In genomic region chr4:113028074-113028473, GRCh38 we compare ENCODE assay signal across 15 cellular contexts. TPM values are rescaled to one million over a fixed set of nuclear protein-coding genes. Genes with fewer than 3 reads are reported as not detected.
A peak's percentile ranks its signal among the peaks of the same experiment; 100 is the strongest.
DNase-seq lines count a peak whose midpoint lies in the region; ATAC-seq and TF ChIP-seq lines count a peak whose summit lies in the region.
"Had no signal": no experiment of that assay in that cellular context is flagged by ENCODE, and none has a peak within 500 bp of the region (broad histone marks: within the 10 kb centered on the region; RNA-seq: fewer than 3 reads in every experiment).

No MANE protein-coding gene starts in this region.

- peaks cover 16 to 36% of the 10 kb centered on the region in 2 experiments for H3K4me1 Mint-ChIP-seq in H9
- peaks cover 42% of the 10 kb centered on the region for H3K4me1 Mint-ChIP-seq in glutamatergic neuron (ENCODE audit: low read depth, unreplicated experiment)
- no peaks in the 10 kb centered on the region for H3K4me1 Mint-ChIP-seq in T-cell
- no peaks in the 10 kb centered on the region for H3K4me1 Mint-ChIP-seq in effector memory CD8-positive, alpha-beta T cell (ENCODE audit: low read depth in 2 of 2)
- H3K4me1 Mint-ChIP-seq: CD4-positive, alpha-beta memory T cell; IgD-negative memory B cell had no signal

- no peaks in the 10 kb centered on the region for H4K20me1 ChIP-seq in H9 (ENCODE audit: control insufficient read depth, insufficient read depth, insufficient read length)

- no peak overlapping the region for H3K27ac ChIP-seq in H9 (ENCODE audit: insufficient read length, low read depth, low read length)
- H3K27ac ChIP-seq in right lobe of liver, result no peak overlapping the region
- no peak overlapping the region for H3K27ac ChIP-seq in brain microvascular endothelial cell
- H3K27ac ChIP-seq: C4-2B had no signal

- POLR2A ChIA-PET in T-cell (lab: Charles Lee), result no interaction called here

- no peak overlapping the region for H3K4me2 ChIP-seq in H9 (ENCODE audit: insufficient read depth, insufficient read length, low read length)

- no peak overlapping the region for H2AK5ac ChIP-seq in H9 (ENCODE audit: insufficient read length, low read length)

- H3K4ac ChIP-seq in H9 (ENCODE audit: low read depth, low read length), result no peak overlapping the region

- TF ChIP-seq POLR2A in right lobe of liver (IDR thresholded peaks at IDR 0.05), result no peak

- H3K27me3 Mint-ChIP-seq in H9 (ENCODE audit: low read depth) (no peaks in the 10 kb centered on the region), glutamatergic neuron (ENCODE audit: unreplicated experiment) (peaks cover 6% of the 10 kb centered on the region), T-cell (peaks cover 2 to 10% of the 10 kb centered on the region in 2 donors)
- no peaks in the 10 kb centered on the region for H3K27me3 Mint-ChIP-seq in effector memory CD8-positive, alpha-beta T cell
- H3K27me3 Mint-ChIP-seq: IgD-negative memory B cell had no signal

- H3K18ac ChIP-seq in H9 (ENCODE audit: insufficient read length, low read depth, low read length), result no peak overlapping the region

- H3K56ac ChIP-seq in H9 (ENCODE audit: insufficient read length, low read depth, low read length), result no peak overlapping the region

- H3K4me3 ChIP-seq in right lobe of liver, result no peak overlapping the region
- H3K4me3 ChIP-seq in brain microvascular endothelial cell (ENCODE audit: low read depth, low read length), result no peak overlapping the region

- intact Hi-C loops in right lobe of liver (cut with DNase I), result no loop called here

- no peak overlapping the region for H4K5ac ChIP-seq in H9 (ENCODE audit: insufficient read length, low read depth, low read length)

- H3K79me1 ChIP-seq in H9 (ENCODE audit: insufficient read depth, low read depth, low read length, poor library complexity, severe bottlenecking), result no peaks in the 10 kb centered on the region

- H3K36me3 ChIP-seq in right lobe of liver (no peaks in the 10 kb centered on the region), brain microvascular endothelial cell (replicated peaks) (no peaks in the 10 kb centered on the region)

- peaks cover 2% of the 10 kb centered on the region for H3K4me1 ChIP-seq in H9 (ENCODE audit: insufficient read depth, low read length)
- peaks cover 0 to 9% (median 0%) of the 10 kb centered on the region in 4 donors for H3K4me1 ChIP-seq in right lobe of liver

- H3K36me3 Mint-ChIP-seq in H9 (ENCODE audit: insufficient read depth in 1 of 3, low read depth in 3 of 3) (no peaks in the 10 kb centered on the region), glutamatergic neuron (ENCODE audit: unreplicated experiment) (no peaks in the 10 kb centered on the region), T-cell (no peaks in the 10 kb centered on the region)
- no peaks in the 10 kb centered on the region for H3K36me3 Mint-ChIP-seq in effector memory CD8-positive, alpha-beta T cell (ENCODE audit: insufficient read depth)
- H3K36me3 Mint-ChIP-seq: CD4-positive, alpha-beta memory T cell; IgD-negative memory B cell had no signal

- no peak overlapping the region for H2BK20ac ChIP-seq in H9 (ENCODE audit: low read depth, low read length, poor library complexity, severe bottlenecking)

- DNase-seq in H9 (no peak), glutamatergic neuron (no peak), right lobe of liver (no peak), brain microvascular endothelial cell (no peak), COLO668 (lab: John Stamatoyannopoulos, UW; ENCODE audit: unreplicated experiment) (no peak), T-cell (no peak)
- DNase-seq in effector memory CD8-positive, alpha-beta T cell, result no peak
- DNase-seq: BE2C; CD4-positive, alpha-beta memory T cell; COR-L47; DND-41; GDM1; H7 had no signal

- H3K23me2 ChIP-seq in H9 (ENCODE audit: insufficient read length, low read depth, low read length, poor library complexity, severe bottlenecking), result no peaks in the 10 kb centered on the region

- no CpG with 5 or more reads among the region's 2 CpGs for WGBS in H9 (ENCODE audit: extremely low coverage, insufficient read length, low lambda C conversion rate)
- WGBS in right lobe of liver (ENCODE audit: insufficient coverage, low coverage, low lambda C conversion rate, missing lambda C conversion rate), result 45% methylated on average over 2 of the region's 2 CpGs

- no peaks in the 10 kb centered on the region for H3K9me3 ChIP-seq in H9 (ENCODE audit: control insufficient read depth, low read depth, low read length)
- H3K9me3 ChIP-seq in right lobe of liver, result no peaks in the 10 kb centered on the region
- H3K9me3 ChIP-seq: BE2C had no signal

- no peak overlapping the region for H2BK12ac ChIP-seq in H9 (ENCODE audit: insufficient read length, low read depth, low read length)

- TF ChIP-seq CTCF in H9 (conservative IDR thresholded peaks at IDR 0.05), result no peak
- TF ChIP-seq CTCF in glutamatergic neuron (IDR thresholded peaks at IDR 0.05; ENCODE audit: partially characterized antibody, unreplicated experiment), result no peak
- no peak for TF ChIP-seq CTCF in right lobe of liver (IDR thresholded peaks at IDR 0.05)
- TF ChIP-seq CTCF in brain microvascular endothelial cell (IDR thresholded peaks at IDR 0.05; ENCODE audit: low read depth, low read length, missing control alignments), result no peak

- no peak overlapping the region for H2BK15ac ChIP-seq in H9 (ENCODE audit: low read depth, low read length)

- no peak overlapping the region for H3K23ac ChIP-seq in H9 (ENCODE audit: insufficient read length, low read depth, low read length)

- no peak overlapping the region for H2BK120ac ChIP-seq in H9 (ENCODE audit: low read depth, low read length, poor library complexity, severe bottlenecking)

- CTCF ChIA-PET in T-cell (lab: Charles Lee), result no interaction called here

- no peak overlapping the region for H2BK5ac ChIP-seq in H9 (ENCODE audit: insufficient read length, low read length)

- no peak overlapping the region for H3K14ac ChIP-seq in H9 (ENCODE audit: insufficient read depth, low read length)

- H3K9me3 Mint-ChIP-seq in H9, result no peaks in the 10 kb centered on the region
- peaks cover 6% of the 10 kb centered on the region for H3K9me3 Mint-ChIP-seq in glutamatergic neuron (ENCODE audit: unreplicated experiment)
- H3K9me3 Mint-ChIP-seq in T-cell, result no peaks in the 10 kb centered on the region
- no peaks in the 10 kb centered on the region for H3K9me3 Mint-ChIP-seq in effector memory CD8-positive, alpha-beta T cell
- H3K9me3 Mint-ChIP-seq: IgD-negative memory B cell had no signal

- H3K27me3 ChIP-seq in H9 (ENCODE audit: insufficient read depth, low read length) (no peaks in the 10 kb centered on the region), right lobe of liver (no peaks in the 10 kb centered on the region), brain microvascular endothelial cell (replicated peaks) (no peaks in the 10 kb centered on the region)
- H3K27me3 ChIP-seq: BE2C had no signal

- no peak overlapping the region for H2AFZ ChIP-seq in H9 (ENCODE audit: low read length)

- no peak overlapping the region for H4K8ac ChIP-seq in H9 (replicated peaks; ENCODE audit: insufficient read length, low read depth, low read length)

- H3T11ph ChIP-seq in H9 (ENCODE audit: low read length), result no peak overlapping the region

- peak overlapping the region; percentile 1 to 35 (median 29); a peak in 5 of 7 replicates for H3K27ac Mint-ChIP-seq in H9
- H3K27ac Mint-ChIP-seq in glutamatergic neuron (ENCODE audit: unreplicated experiment), result peak overlapping the region; percentile 36
- H3K27ac Mint-ChIP-seq in T-cell, result no peak overlapping the region
- no peak overlapping the region for H3K27ac Mint-ChIP-seq in effector memory CD8-positive, alpha-beta T cell
- H3K27ac Mint-ChIP-seq: CD4-positive, alpha-beta memory T cell; IgD-negative memory B cell had no signal

- peak; percentile 34 to 94 (median 71) for ATAC-seq in right lobe of liver
- no peak for ATAC-seq in T-cell (replicated peaks in 1 of 4)
- no peak for ATAC-seq in effector memory CD8-positive, alpha-beta T cell (replicated peaks)

- no peak overlapping the region for H3K9ac ChIP-seq in H9 (ENCODE audit: extremely low read depth, insufficient read length, low read length)

- no peak overlapping the region for H4K91ac ChIP-seq in H9 (ENCODE audit: insufficient read length, low read depth, low read length)

- no peaks in the 10 kb centered on the region for H3K79me2 ChIP-seq in H9 (ENCODE audit: insufficient read depth, low read length)

- in situ Hi-C loops in brain microvascular endothelial cell (cut with HindIII; ENCODE audit: low pct_ligation_motif_present, low sequenced_read_pairs), result no loop called here

- no peak overlapping the region for H3K4me3 Mint-ChIP-seq in H9
- no peak overlapping the region for H3K4me3 Mint-ChIP-seq in glutamatergic neuron (ENCODE audit: unreplicated experiment)
- H3K4me3 Mint-ChIP-seq in T-cell, result no peak overlapping the region
- no peak overlapping the region for H3K4me3 Mint-ChIP-seq in effector memory CD8-positive, alpha-beta T cell
- H3K4me3 Mint-ChIP-seq: CD4-positive, alpha-beta memory T cell; IgD-negative memory B cell had no signal

RNA-seq across cellular contexts. Expression of gene ANK2, which starts 21.4 kb away (rescaled TPM):
- total RNA-seq in H9 (2021), result 30.5 and 36.8 TPM in 2 replicates
- 1,513 TPM for total RNA-seq in glutamatergic neuron (ENCODE audit: unreplicated experiment)
- total RNA-seq in right lobe of liver, result 1 to 10 TPM in 5 of 6 experiments, under 1 TPM in 1; 0.61 to 1.7 (median 1.1) TPM
- total RNA-seq in T-cell, result under 1 TPM in 4 of 5 donors, not detected in 1; 0.25 to 0.62 (median 0.31) TPM
- total RNA-seq: CD4-positive, alpha-beta memory T cell had no signal

Comparison
In these comparisons a context has a peak if more than half of its experiments do, and no peak if none do; other contexts are left out.
1. H3K27ac Mint-ChIP-seq: peak in H9 (3 of 3) and glutamatergic neuron (single experiment); none in T-cell (0 of 2) and effector memory CD8-positive, alpha-beta T cell (0 of 2).
2. ATAC-seq: peak in right lobe of liver (4 of 4); none in T-cell (0 of 4) and effector memory CD8-positive, alpha-beta T cell (single experiment).
3. RNA of gene ANK2, which starts 21.4 kb away (total RNA-seq): 1,513 TPM in glutamatergic neuron (single experiment); 30.5 to 36.8 TPM in H9, 0.61 to 1.7 TPM in right lobe of liver and 0.25 to 0.62 TPM in T-cell; every median in the first group is over 10 times any median in the second.